In genomic region chr6:124793406-124793805, GRCh38 we compare ENCODE assay signal across 25 cellular contexts.
"Had no signal": no experiment of that assay in that cellular context is flagged by ENCODE, and none has a peak within 500 bp of the region (broad histone marks: within the 10 kb centered on the region; RNA-seq: fewer than 3 reads in every experiment).

No MANE protein-coding gene starts in this region.

- H3K27me3 ChIP-seq: brain microvascular endothelial cell, cardiac muscle cell, colonic mucosa had no signal

- H3K4me2 ChIP-seq: PC-9 had no signal

- H2AFZ ChIP-seq: PC-9 had no signal

- H3K4me1 ChIP-seq: colonic mucosa had no signal

- H3K9me3 ChIP-seq: colonic mucosa had no signal

- DNase-seq: activated CD4-positive, alpha-beta memory T cell treated with anti-CD3 and anti-CD28 coated beads for 36 hours; activated CD4-positive, alpha-beta T cell treated with anti-CD3 and anti-CD28 coated beads, Interleukin-2, amount 10 ng/mL, durations not matched to agents 7 days and 5 days; activated CD4-positive, CD25-positive, alpha-beta regulatory T cell; activated CD8-positive, alpha-beta memory T cell treated with anti-CD3 and anti-CD28 coated beads for 24 hours; activated effector memory CD4-positive, alpha-beta T cell treated with anti-CD3 and anti-CD28 coated beads, Interleukin-2, amount 50 U/mL, for 16 hours; activated naive CD4-positive, alpha-beta T cell treated with anti-CD3 and anti-CD28 coated beads for 36 hours; activated T-cell treated with anti-CD3 and anti-CD28 coated beads, Interleukin-2, amount 50 U/mL, for 4 hours; brain microvascular endothelial cell; colonic mucosa; IMR-90; Kasumi-1; KBM-7; NCI-H1092; NCI-H1436; NCI-H187 treated with DMSO at 0.1 percent for 48 hours; NCI-H2081 treated with DMSO at 0.1 percent for 48 hours; NCI-H82; PC-9; SIG-M5; T-cell; T-helper 2 cell; T1000 had no signal

- H3K36me3 ChIP-seq: brain microvascular endothelial cell, cardiac muscle cell, colonic mucosa had no signal

- H3K27ac ChIP-seq: brain microvascular endothelial cell, cardiac muscle cell, colonic mucosa, PC-9, SK-N-MC, VCaP had no signal

- ATAC-seq: activated T-cell treated with anti-CD3 and anti-CD28 coated beads, Interleukin-2, amount 50 U/mL, for 4 hours; T-cell had no signal

- H3K4me3 ChIP-seq: cardiac muscle cell, colonic mucosa, PC-9, SK-N-MC had no signal
